29 cellular contexts compared by ENCODE assay signal in the genomic region with DNA sequence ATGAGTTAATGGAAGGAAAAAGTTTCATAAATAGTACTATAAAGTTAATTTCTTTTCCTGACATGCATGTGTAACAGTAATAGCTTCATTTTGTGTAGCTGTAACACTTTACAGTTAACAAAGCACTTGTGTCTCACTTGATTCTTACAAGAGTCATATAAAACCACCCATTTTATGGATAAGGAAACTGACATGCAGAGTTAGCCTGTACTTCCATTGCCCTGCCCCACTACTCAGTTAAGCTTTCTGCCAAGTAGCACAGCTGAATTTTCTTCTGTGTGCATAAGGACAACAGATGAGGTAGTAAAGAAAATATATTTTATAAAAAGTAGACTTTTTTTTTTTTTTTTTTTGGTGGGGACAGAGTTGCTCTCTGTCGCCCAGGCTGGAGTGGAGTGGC.
"Had no signal": no experiment of that assay in that cellular context is flagged by ENCODE, and none has a peak within 500 bp of the region (broad histone marks: within the 10 kb centered on the region; RNA-seq: fewer than 3 reads in every experiment).

No MANE protein-coding gene starts in this region.

- FAIRE-seq: colon, endometrium, endothelial cell of umbilical vein, frontal cortex had no signal

- ATAC-seq: effector memory CD8-positive, alpha-beta T cell; esophagus mucosa; gastrocnemius medialis; gastroesophageal sphincter; heart left ventricle; heart right ventricle had no signal

- H3K27me3 ChIP-seq: colonic mucosa, dorsolateral prefrontal cortex, esophagus muscularis mucosa, esophagus squamous epithelium, foreskin keratinocyte, gastrocnemius medialis, gastroesophageal sphincter, heart left ventricle, heart right ventricle had no signal

- H3K4me3 Mint-ChIP-seq: dendritic cell treated with granulocyte-macrophage colony-stimulating factor and Interleukin-4, amounts not matched to agents 40 ng/mL and 50 ng/mL, for 4 days; effector memory CD8-positive, alpha-beta T cell; endodermal cell had no signal

- H3K4me1 ChIP-seq: colonic mucosa, foreskin keratinocyte had no signal

- H3K27ac Mint-ChIP-seq: dendritic cell treated with granulocyte-macrophage colony-stimulating factor and Interleukin-4, amounts not matched to agents 40 ng/mL and 50 ng/mL, for 4 days; effector memory CD8-positive, alpha-beta T cell; endodermal cell had no signal

- DNase-seq: colonic mucosa; cortex of kidney; dermis blood vessel endothelial cell; dorsolateral prefrontal cortex; effector CD4-positive, alpha-beta T cell; effector CD8-positive, alpha-beta T cell; effector memory CD4-positive, alpha-beta T cell; effector memory CD8-positive, alpha-beta T cell; endodermal cell; erythroblast; esophagus squamous epithelium; foreskin fibroblast; foreskin keratinocyte; foreskin melanocyte; gastrocnemius medialis; glutamatergic neuron; head of caudate nucleus; heart left ventricle; heart right ventricle had no signal

- H3K9me3 Mint-ChIP-seq: dendritic cell treated with granulocyte-macrophage colony-stimulating factor and Interleukin-4, amounts not matched to agents 40 ng/mL and 50 ng/mL, for 4 days had no signal

- H3K36me3 ChIP-seq: colonic mucosa, esophagus muscularis mucosa, esophagus squamous epithelium, gastrocnemius medialis, gastroesophageal sphincter had no signal

- H3K4me3 ChIP-seq: colonic mucosa, coronary artery, dorsolateral prefrontal cortex, esophagus muscularis mucosa, esophagus squamous epithelium, gastrocnemius medialis, gastroesophageal sphincter, heart left ventricle, heart right ventricle had no signal

- H3K27ac ChIP-seq: colonic mucosa, coronary artery, dorsolateral prefrontal cortex, epithelial cell of prostate, esophagus muscularis mucosa, esophagus squamous epithelium, foreskin keratinocyte, gastrocnemius medialis, gastroesophageal sphincter, heart left ventricle, heart right ventricle had no signal

- H3K9me3 ChIP-seq: colonic mucosa, esophagus muscularis mucosa, esophagus squamous epithelium, gastrocnemius medialis, gastroesophageal sphincter, heart left ventricle, heart right ventricle had no signal

- H3K27me3 Mint-ChIP-seq: dendritic cell treated with granulocyte-macrophage colony-stimulating factor and Interleukin-4, amounts not matched to agents 40 ng/mL and 50 ng/mL, for 4 days; effector memory CD8-positive, alpha-beta T cell had no signal
